ENCODE assay signal across 8 cellular contexts in genomic region chr17:3636908-3637373, GRCh38. TPM values are rescaled to one million over a fixed set of nuclear protein-coding genes. Genes with fewer than 3 reads are reported as not detected.
DNase-seq lines count a peak whose midpoint lies in the region; ATAC-seq and TF ChIP-seq lines count a peak whose summit lies in the region.

No MANE protein-coding gene starts in this region.

- H3K4me1 Mint-ChIP-seq in activated B cell treated with CpG ODN at 0.5 μM for 24 hours: peaks cover 26% of the 10 kb centered on the region

- H3K27ac ChIP-seq in skin epidermis: peak overlapping the region; percentile 69 to 100 (median 98)

- H3K27me3 Mint-ChIP-seq in activated B cell treated with CpG ODN at 0.5 μM for 24 hours: no peaks in the 10 kb centered on the region

- TF ChIP-seq CTCF in activated B cell treated with CpG ODN at 0.5 μM for 24 hours (IDR thresholded peaks at IDR 0.05): no peak

- H3K4me3 Mint-ChIP-seq in activated B cell treated with CpG ODN at 0.5 μM for 24 hours: peak overlapping the region; percentile 98

- peak overlapping the region; percentile 62 to 95 (median 75) for H3K4me3 ChIP-seq in skin epidermis

- intact Hi-C loops in activated B cell treated with CpG ODN at 0.5 μM for 24 hours (cut with micrococcal nuclease): loop anchor here (1.0 to 10.0 kb wide), 10 partner anchors 9 to 1850 kb away; partner anchors contain the start of genes CYB5D2, DERL2, EMC6 and METTL16
- intact Hi-C loops in left ventricle myocardium superior (cut with micrococcal nuclease): no loop called here

- H3K9me3 Mint-ChIP-seq in activated B cell treated with CpG ODN at 0.5 μM for 24 hours: no peaks in the 10 kb centered on the region

- DNase-seq in activated B cell treated with CpG ODN at 0.5 μM for 24 hours: no peak
- no peak for DNase-seq in left ventricle myocardium superior
- no peak for DNase-seq in stimulated activated naive CD4-positive, alpha-beta T cell (lab: John Stamatoyannopoulos, UW)
- no peak for DNase-seq in SW 1271 (lab: John Stamatoyannopoulos, UW)

- ATAC-seq in GM18870 (IDR thresholded peaks at IDR 0.05; ENCODE audit: unreplicated experiment) (peak; percentile 14), HG02798 (IDR thresholded peaks at IDR 0.05; ENCODE audit: poor library complexity, unreplicated experiment) (peak; percentile 7), activated B cell treated with CpG ODN at 0.5 μM for 24 hours (ENCODE audit: low read depth) (no peak), left ventricle myocardium superior (peak; percentile 2), GM18520 (IDR thresholded peaks at IDR 0.05; ENCODE audit: unreplicated experiment) (no peak)

- peaks cover 20% of the 10 kb centered on the region for H3K36me3 Mint-ChIP-seq in activated B cell treated with CpG ODN at 0.5 μM for 24 hours (ENCODE audit: low read depth)

- POLR2A ChIA-PET in activated B cell treated with CpG ODN at 0.5 μM for 24 hours (lab: Charles Lee): interaction anchor here (0.6 to 2.9 kb wide), 11 partner anchors 8 to 507 kb away, joined by 3 to 22 read pairs (median 8); partner anchors contain the start of genes CYB5D2, EMC6, NCBP3 and P2RX5

- CTCF ChIA-PET in activated B cell treated with CpG ODN at 0.5 μM for 24 hours (lab: Charles Lee): interaction anchor here (0.8 to 2.2 kb wide), 4 partner anchors 35 to 624 kb away, joined by 3 to 9 read pairs (median 3); no protein-coding TSS in a partner anchor

- H3K27ac Mint-ChIP-seq in activated B cell treated with CpG ODN at 0.5 μM for 24 hours: no peak overlapping the region

RNA-seq across cellular contexts. Expression of gene CTNS, which starts 0.4 kb away (rescaled TPM):
- 12.8 and 13.5 TPM in 2 replicates for total RNA-seq in activated B cell treated with CpG ODN at 0.5 μM for 24 hours
- 7.1 TPM for total RNA-seq in left ventricle myocardium superior

RNA-seq across cellular contexts. Expression of gene SHPK, which starts 0.9 kb away (rescaled TPM):
- total RNA-seq in activated B cell treated with CpG ODN at 0.5 μM for 24 hours (8.1 and 9.5 TPM in 2 replicates), left ventricle myocardium superior (5.1 TPM)

RNA-seq across cellular contexts. Expression of gene TRPV1, which starts 27.7 kb away (rescaled TPM):
- total RNA-seq in activated B cell treated with CpG ODN at 0.5 μM for 24 hours (3.2 and 5.4 TPM in 2 replicates), left ventricle myocardium superior (3.5 TPM)

RNA-seq across cellular contexts. Expression of gene TAX1BP3, which starts 31.4 kb away (rescaled TPM):
- total RNA-seq in activated B cell treated with CpG ODN at 0.5 μM for 24 hours: 15.1 and 16.4 TPM in 2 replicates
- total RNA-seq in left ventricle myocardium superior: 167 TPM

RNA-seq across cellular contexts. Expression of gene EMC6, which starts 31.7 kb away (rescaled TPM):
- 33.8 and 38.0 TPM in 2 replicates for total RNA-seq in activated B cell treated with CpG ODN at 0.5 μM for 24 hours
- total RNA-seq in left ventricle myocardium superior: 63.4 TPM

Comparison
In these comparisons a context has a peak if more than half of its experiments do, and no peak if none do; other contexts are left out.
1. ATAC-seq: peak in GM18870 (single experiment), HG02798 (single experiment) and left ventricle myocardium superior (single experiment); none in activated B cell treated with CpG ODN at 0.5 μM for 24 hours (single experiment) and GM18520 (single experiment).